ENCODE assay signal across 8 cellular contexts in genomic region chr4:140153744-140154571, GRCh38.
DNase-seq lines count a peak whose midpoint lies in the region; ATAC-seq and TF ChIP-seq lines count a peak whose summit lies in the region.

Gene MAML3 (minus strand): TSS chr4:140154184. CDS start chr4:140153327, 857 bp downstream.

- peak; percentile 38 for ATAC-seq in GM21423 (IDR thresholded peaks at IDR 0.05; ENCODE audit: unreplicated experiment)

- no peak for TF ChIP-seq CTCF in epithelial cell of esophagus (IDR thresholded peaks at IDR 0.05; ENCODE audit: insufficient read depth, low read depth, low read length, missing control alignments)

- in situ Hi-C loops in KBM-7 (cut with MboI; ENCODE audit: low pct_unique_long_range_greater_than_20kb, low sequenced_read_pairs): no loop called here

- peak within 1 kb of the TSS; percentile 94 for H3K4me3 ChIP-seq in epithelial cell of esophagus (ENCODE audit: low read length)

- DNase-seq in AML-193 (lab: John Stamatoyannopoulos, UW) (peak; percentile 73 to 86), KBM-7 (peak; percentile 95), OCI-M1 (lab: John Stamatoyannopoulos, UW) (peak; percentile 97), activated T-cell treated with anti-CD3 and anti-CD28 coated beads for 4 hours (peak; percentile 68), epithelial cell of esophagus (ENCODE audit: low read depth) (peak; percentile 98), middle frontal gyrus (ENCODE audit: extremely low spot score, low spot score) (peak; percentile 87)
- peak; percentile 46 for DNase-seq in stimulated activated CD8-positive, alpha-beta memory T cell treated with anti-CD3 and anti-CD28 coated beads, Interleukin-15, amount 100 ng/mL, for 24 hours (ENCODE audit: low read depth)

Comparison
In these comparisons a context has a peak if more than half of its experiments do, and no peak if none do; other contexts are left out.
1. Peak in every context shown above with its lines: DNase-seq, ATAC-seq and H3K4me3 ChIP-seq.
2. DNase-seq: peak in every context shown above with its lines; median percentile 98 in epithelial cell of esophagus; 97 in OCI-M1; 95 in KBM-7; 87 in middle frontal gyrus; 80 in AML-193; 68 in activated T-cell treated with anti-CD3 and anti-CD28 coated beads for 4 hours; 46 in stimulated activated CD8-positive, alpha-beta memory T cell treated with anti-CD3 and anti-CD28 coated beads, Interleukin-15, amount 100 ng/mL, for 24 hours.